ENCODE assay signal across 29 cellular contexts in genomic region chr21:32789709-32790108, GRCh38.
"Had no signal": no experiment of that assay in that cellular context is flagged by ENCODE, and none has a peak within 500 bp of the region (broad histone marks: within the 10 kb centered on the region; RNA-seq: fewer than 3 reads in every experiment).

No MANE protein-coding gene starts in this region.

- FAIRE-seq: colon, endometrium, endothelial cell of umbilical vein, frontal cortex had no signal

- H3K27me3 ChIP-seq: colonic mucosa, dorsolateral prefrontal cortex, esophagus muscularis mucosa, esophagus squamous epithelium, gastrocnemius medialis, gastroesophageal sphincter, heart left ventricle, heart right ventricle had no signal

- H3K36me3 ChIP-seq: colonic mucosa, esophagus muscularis mucosa, esophagus squamous epithelium, gastrocnemius medialis had no signal

- H3K27ac ChIP-seq: colonic mucosa, coronary artery, dorsolateral prefrontal cortex, epithelial cell of prostate, esophagus muscularis mucosa, esophagus squamous epithelium, foreskin keratinocyte, gastrocnemius medialis, gastroesophageal sphincter, heart left ventricle, heart right ventricle had no signal

- ATAC-seq: effector memory CD8-positive, alpha-beta T cell; esophagus mucosa; foreskin keratinocyte; gastrocnemius medialis; gastroesophageal sphincter; heart left ventricle; heart right ventricle had no signal

- H3K27ac Mint-ChIP-seq: dendritic cell treated with granulocyte-macrophage colony-stimulating factor and Interleukin-4, amounts not matched to agents 40 ng/mL and 50 ng/mL, for 4 days; effector memory CD8-positive, alpha-beta T cell; endodermal cell had no signal

- H3K4me3 ChIP-seq: colonic mucosa, coronary artery, dorsolateral prefrontal cortex, esophagus muscularis mucosa, esophagus squamous epithelium, gastrocnemius medialis, gastroesophageal sphincter, heart left ventricle, heart right ventricle had no signal

- H3K9me3 ChIP-seq: colonic mucosa, esophagus muscularis mucosa, esophagus squamous epithelium, gastrocnemius medialis, gastroesophageal sphincter, heart left ventricle, heart right ventricle had no signal

- H3K4me1 ChIP-seq: colonic mucosa, esophagus squamous epithelium, foreskin keratinocyte, gastrocnemius medialis had no signal

- H3K9me3 Mint-ChIP-seq: dendritic cell treated with granulocyte-macrophage colony-stimulating factor and Interleukin-4, amounts not matched to agents 40 ng/mL and 50 ng/mL, for 4 days; effector memory CD8-positive, alpha-beta T cell; endodermal cell had no signal

- DNase-seq: colonic mucosa; cortex of kidney; dermis blood vessel endothelial cell; dorsolateral prefrontal cortex; effector CD4-positive, alpha-beta T cell; effector CD8-positive, alpha-beta T cell; effector memory CD4-positive, alpha-beta T cell; effector memory CD8-positive, alpha-beta T cell; endodermal cell; erythroblast; esophagus squamous epithelium; foreskin fibroblast; foreskin keratinocyte; foreskin melanocyte; gastrocnemius medialis; glutamatergic neuron; head of caudate nucleus; heart left ventricle; heart right ventricle had no signal

- H3K4me1 Mint-ChIP-seq: endodermal cell had no signal

- H3K27me3 Mint-ChIP-seq: dendritic cell treated with granulocyte-macrophage colony-stimulating factor and Interleukin-4, amounts not matched to agents 40 ng/mL and 50 ng/mL, for 4 days had no signal

- H3K4me3 Mint-ChIP-seq: dendritic cell treated with granulocyte-macrophage colony-stimulating factor and Interleukin-4, amounts not matched to agents 40 ng/mL and 50 ng/mL, for 4 days; effector memory CD8-positive, alpha-beta T cell; endodermal cell had no signal
